ENCODE assay signal across 34 cellular contexts in genomic region chr10:133106516-133106915, GRCh38.
"Had no signal": no experiment of that assay in that cellular context is flagged by ENCODE, and none has a peak within 500 bp of the region (broad histone marks: within the 10 kb centered on the region; RNA-seq: fewer than 3 reads in every experiment).

No MANE protein-coding gene starts in this region.

- H3K4me3 ChIP-seq: MG63 had no signal

- H3K9ac ChIP-seq: KMS-11 had no signal

- H3K27ac ChIP-seq: KMS-11 had no signal

- H3K27me3 ChIP-seq: MG63 had no signal

- H3K4me2 ChIP-seq: KMS-11 had no signal

- DNase-seq: Karpas-422, Kasumi-1, MG63, MM.1S, MV-4-11, NCI-H1048, NCI-H1092, NCI-H1092 treated with DMSO at 0.1 percent for 48 hours, NCI-H1105, NCI-H1105 treated with DMSO at 0.1 percent for 48 hours, NCI-H1417, NCI-H1417 treated with DMSO at 0.1 percent for 48 hours, NCI-H1436, NCI-H1436 treated with DMSO at 0.1 percent for 48 hours, NCI-H146, NCI-H1694, NCI-H1694 treated with DMSO at 0.1 percent for 48 hours, NCI-H187, NCI-H187 treated with DMSO at 0.1 percent for 48 hours, NCI-H1930, NCI-H2029, NCI-H2029 treated with DMSO at 0.1 percent for 48 hours, NCI-H2081, NCI-H2081 treated with DMSO at 0.1 percent for 48 hours, NCI-H2107, NCI-H2171, NCI-H2171 treated with DMSO at 0.1 percent for 48 hours, NCI-H2227 treated with DMSO at 0.1 percent for 48 hours, NCI-H226, NCI-H345, NCI-H446, NCI-H446 treated with DMSO at 0.1 percent for 48 hours, NCI-H510A had no signal

- H3K36me3 ChIP-seq: MG63 had no signal
